In the genomic region with DNA sequence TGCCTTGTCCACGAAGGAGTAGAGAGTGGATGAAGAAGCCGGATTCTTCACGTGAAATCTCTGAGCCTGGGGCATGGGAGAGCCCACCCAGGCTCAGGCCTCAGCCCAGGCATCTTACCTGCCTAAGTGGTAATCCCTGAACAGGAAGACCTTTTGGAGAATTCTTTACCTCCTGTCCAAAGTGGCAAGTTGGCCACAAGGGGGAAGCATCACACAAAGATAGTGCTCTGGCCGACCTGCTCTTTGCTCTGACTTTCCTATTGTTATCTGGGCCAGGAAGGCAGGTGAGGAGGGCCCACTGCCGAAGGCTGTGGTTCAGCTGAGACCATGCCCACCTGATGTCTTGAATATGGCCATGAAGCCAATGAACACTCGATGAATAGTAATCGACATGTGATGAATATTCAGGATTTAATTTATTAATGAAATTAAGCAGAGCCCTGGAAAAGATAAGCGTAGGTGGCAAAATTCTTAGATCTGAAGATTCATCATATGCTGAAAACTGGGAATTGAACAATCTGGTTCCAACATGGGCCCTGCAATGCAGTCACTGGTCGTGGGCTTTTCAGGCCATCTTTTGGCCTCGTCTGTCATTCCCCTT, we compare ENCODE assay signal across 8 cellular contexts.
A peak's percentile ranks its signal among the peaks of the same experiment; 100 is the strongest.
DNase-seq lines count a peak whose midpoint lies in the region; ATAC-seq and TF ChIP-seq lines count a peak whose summit lies in the region.

No MANE protein-coding gene starts in this region.

- DNase-seq in activated gamma-delta T cell treated with Interleukin-2 at 50 U/mL for 16 hours (peak; percentile 40), activated gamma-delta T cell (lab: John Stamatoyannopoulos, UW) (no peak), NCI-H1048 (lab: John Stamatoyannopoulos, UW) (peak; percentile 76), SK-N-DZ (ENCODE audit: low spot score) (peak; percentile 62), astrocyte of the cerebellum (ENCODE audit: low read depth) (peak; percentile 46), hippocampal formation (lab: John Stamatoyannopoulos, UW) (peak; percentile 47), skeletal muscle cell (ENCODE audit: low read depth) (peak; percentile 16)

- no peak overlapping the region for H3K4me3 ChIP-seq in astrocyte of the cerebellum (ENCODE audit: low read depth, low read length)
- no peak overlapping the region for H3K4me3 ChIP-seq in skeletal muscle cell (ENCODE audit: low read depth, low read length)

- TF ChIP-seq CTCF in astrocyte of the cerebellum (IDR thresholded peaks at IDR 0.05; ENCODE audit: low read depth, low read length, missing control alignments): peak; percentile 75

- ATAC-seq in HG02642 (IDR thresholded peaks at IDR 0.05; ENCODE audit: poor library complexity, unreplicated experiment): peak; percentile 83

- in situ Hi-C loops in astrocyte of the cerebellum (cut with HindIII; ENCODE audit: low sequenced_read_pairs): no loop called here
